Comparison of ENCODE assay signal across 8 cellular contexts in genomic region chr22:30325724-30326703, GRCh38. TPM values are rescaled to one million over a fixed set of nuclear protein-coding genes. Genes with fewer than 3 reads are reported as not detected.
DNase-seq lines count a peak whose midpoint lies in the region; ATAC-seq and TF ChIP-seq lines count a peak whose summit lies in the region.

No MANE protein-coding gene starts in this region.

- DNase-seq in testis (peak; percentile 58), NCI-H2227 treated with DMSO at 0.1 percent for 48 hours (lab: John Stamatoyannopoulos, UW) (no peak), DMS79 (lab: John Stamatoyannopoulos, UW) (no peak)

- peak overlapping the region; percentile 82 to 92 (median 88) for H3K27ac Mint-ChIP-seq in brain

- H3F3A ChIP-seq in Loucy (ENCODE audit: low read depth): no peaks in the 10 kb centered on the region

- intact Hi-C loops in testis (cut with DNase I; ENCODE audit: low total_unique reads): no loop called here

- 7 to 9% methylated on average over 20 to 47 of the region's 48 CpGs for WGBS in testis, 2 donors

- H3K79me2 ChIP-seq in Loucy (ENCODE audit: insufficient read depth, low read length): peaks cover 53% of the 10 kb centered on the region

- peak overlapping the region; percentile 82 for H2AFZ ChIP-seq in Loucy (ENCODE audit: low read length)

- H3K36me3 ChIP-seq in ES-I3 (ENCODE audit: insufficient read depth, low read length) (peaks cover 4% of the 10 kb centered on the region; the same call in 1 of the 2 replicates), Loucy (ENCODE audit: insufficient read depth, low read length) (peaks cover 6% of the 10 kb centered on the region; the same call in 1 of the 2 replicates), testis (ENCODE audit: low read depth, missing control alignments) (no peaks in the 10 kb centered on the region)

- no peaks in the 10 kb centered on the region for H3K9me2 ChIP-seq in Loucy (replicated peaks; ENCODE audit: low read depth, low read length)

- H3K4me2 ChIP-seq in Loucy (ENCODE audit: low read depth, low read length, poor library complexity, severe bottlenecking): peak overlapping the region; percentile 98

- peak overlapping the region; percentile 87 to 92 (median 88) for H3K4me3 Mint-ChIP-seq in brain

- ATAC-seq in GM21717 (IDR thresholded peaks at IDR 0.05; ENCODE audit: unreplicated experiment): peak; percentile 26

- H3K9me3 ChIP-seq in ES-I3 (ENCODE audit: control insufficient read depth, insufficient read depth, low read length): no peaks in the 10 kb centered on the region
- no peaks in the 10 kb centered on the region for H3K9me3 ChIP-seq in Loucy (ENCODE audit: insufficient read depth, low read depth, low read length)
- no peaks in the 10 kb centered on the region for H3K9me3 ChIP-seq in testis

- no peaks in the 10 kb centered on the region for H3K9me3 Mint-ChIP-seq in brain

- H3K4me1 ChIP-seq in ES-I3 (ENCODE audit: insufficient read depth, low read length): peaks cover 20% of the 10 kb centered on the region
- peaks cover 49% of the 10 kb centered on the region for H3K4me1 ChIP-seq in Loucy (ENCODE audit: insufficient read depth, low read length, poor library complexity, severe bottlenecking)
- peaks cover 38% of the 10 kb centered on the region for H3K4me1 ChIP-seq in testis

- peak overlapping the region; percentile 96 for H3K4me3 ChIP-seq in Loucy (ENCODE audit: low read length, poor library complexity, severe bottlenecking)
- peak overlapping the region; percentile 87 to 98 for H3K4me3 ChIP-seq in testis

- peaks cover 3% of the 10 kb centered on the region for H3K27me3 Mint-ChIP-seq in brain

- peaks cover 10% of the 10 kb centered on the region for H3K36me3 Mint-ChIP-seq in brain

- H4K20me1 ChIP-seq in Loucy (ENCODE audit: insufficient read depth, low read length, poor library complexity, severe bottlenecking): peaks cover 18% of the 10 kb centered on the region

- H3K9ac ChIP-seq in ES-I3 (ENCODE audit: low read depth, low read length): peak overlapping the region; percentile 80; the same call in 1 of the 2 replicates
- H3K9ac ChIP-seq in Loucy (ENCODE audit: low read depth, low read length, poor library complexity, severe bottlenecking): peak overlapping the region; percentile 83

- H3K4me1 Mint-ChIP-seq in brain: peaks cover 47% of the 10 kb centered on the region

- TF ChIP-seq POLR2A in testis (IDR thresholded peaks at IDR 0.05): no peak

- no peak for TF ChIP-seq CTCF in Loucy (conservative IDR thresholded peaks at IDR 0.05; ENCODE audit: low read length)
- no peak for TF ChIP-seq CTCF in brain (conservative IDR thresholded peaks at IDR 0.05)
- TF ChIP-seq CTCF in testis (IDR thresholded peaks at IDR 0.05): no peak

- H3K27ac ChIP-seq in layer of hippocampus (ENCODE audit: low read depth, low read length): peak overlapping the region; percentile 46
- peak overlapping the region; percentile 84 to 88 for H3K27ac ChIP-seq in testis

- H3K27me3 ChIP-seq in Loucy (ENCODE audit: insufficient read depth, low read length, poor library complexity, severe bottlenecking) (no peaks in the 10 kb centered on the region), layer of hippocampus (ENCODE audit: control insufficient read depth, insufficient read depth, low read length) (no peaks in the 10 kb centered on the region), testis (no peaks in the 10 kb centered on the region)

RNA-seq across cellular contexts. Expression of gene TBC1D10A, which starts 0.7 kb away (rescaled TPM):
- 13.6 TPM for polyA plus RNA-seq in brain (ENCODE audit: insufficient read depth, low read depth, low replicate concordance)
- 10 to 100 TPM; 48.4 to 79.1 TPM for total RNA-seq in testis
- 51.0 TPM for polyA plus RNA-seq in testis (ENCODE audit: insufficient read depth, low read depth, low replicate concordance)

RNA-seq across cellular contexts. Expression of gene SF3A1, which starts 30.7 kb away (rescaled TPM):
- polyA plus RNA-seq in brain (ENCODE audit: insufficient read depth, low read depth, low replicate concordance) (205 TPM), testis (ENCODE audit: insufficient read depth, low read depth, low replicate concordance) (272 TPM)
- 100 to 1,000 TPM; 159 to 174 TPM for total RNA-seq in testis

RNA-seq across cellular contexts. Expression of gene CCDC157, which starts 30.8 kb away (rescaled TPM):
- polyA plus RNA-seq in brain (ENCODE audit: insufficient read depth, low read depth, low replicate concordance) (5.1 TPM), testis (ENCODE audit: insufficient read depth, low read depth, low replicate concordance) (69.2 TPM)
- 10 to 100 TPM; 70.1 to 81.9 TPM for total RNA-seq in testis

RNA-seq across cellular contexts. Expression of gene CASTOR1, which starts 36.7 kb away (rescaled TPM):
- polyA plus RNA-seq in brain (ENCODE audit: insufficient read depth, low read depth, low replicate concordance) (6.8 TPM), testis (ENCODE audit: insufficient read depth, low read depth, low replicate concordance) (32.8 TPM)
- 10 to 100 TPM; 36.7 to 71.4 TPM for total RNA-seq in testis

RNA-seq across cellular contexts. Expression of gene OSM, which starts 59.4 kb away (rescaled TPM):
- polyA plus RNA-seq in brain (ENCODE audit: insufficient read depth, low read depth, low replicate concordance) (not detected), testis (ENCODE audit: insufficient read depth, low read depth, low replicate concordance) (0.69 TPM)
- 1 to 10 TPM in 1 of 2 donors, not detected in 1; 1.6 TPM for total RNA-seq in testis

Comparison
In these comparisons a context has a peak if more than half of its experiments do, and no peak if none do; other contexts are left out.
1. RNA of gene CCDC157, which starts 30.8 kb away (polyA plus RNA-seq): 69.2 TPM in testis (single experiment); 5.1 TPM in brain (single experiment); every median in the first group is over 10 times any median in the second.